In the genomic region with DNA sequence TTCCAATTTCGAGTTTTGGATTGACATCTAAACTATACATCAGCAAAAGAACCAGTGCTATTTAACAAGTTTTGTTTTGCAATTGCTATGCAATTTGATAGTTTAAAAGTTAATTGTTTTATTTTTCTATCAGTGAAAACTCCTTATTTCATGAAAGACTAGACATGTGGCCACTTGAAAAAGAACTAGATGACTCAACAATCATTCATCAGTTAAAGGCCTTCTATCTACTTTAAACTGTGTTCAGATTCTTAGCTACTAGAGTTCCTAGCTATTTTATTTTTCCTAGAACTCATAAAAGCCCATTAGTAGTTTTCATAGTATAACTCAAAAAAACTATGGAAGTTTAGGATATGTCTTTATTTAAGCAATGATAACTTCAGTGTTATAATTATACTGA, we compare ENCODE assay signal across 26 cellular contexts.
DNase-seq lines count a peak whose midpoint lies in the region; ATAC-seq and TF ChIP-seq lines count a peak whose summit lies in the region.
"Had no signal": no experiment of that assay in that cellular context is flagged by ENCODE, and none has a peak within 500 bp of the region (broad histone marks: within the 10 kb centered on the region; RNA-seq: fewer than 3 reads in every experiment).

No MANE protein-coding gene starts in this region.

- H3K9ac ChIP-seq in mesenchymal stem cell (ENCODE audit: low read length) = no peak overlapping the region
- H3K9ac ChIP-seq: BLaER1 treated with 17β-estradiol and CSF1 and Interleukin-3, amounts not matched to agents 10 nM and 100 nM had no signal

- H3K27me3 ChIP-seq in RWPE2 (ENCODE audit: insufficient read depth, poor library complexity, severe bottlenecking) (no peaks in the 10 kb centered on the region), mesenchymal stem cell (ENCODE audit: control insufficient read depth in 1 of 2, insufficient read depth in 1 of 2, low read length in 2 of 2) (no peaks in the 10 kb centered on the region), gastroesophageal sphincter (no peaks in the 10 kb centered on the region)
- H3K27me3 ChIP-seq: BLaER1 treated with 17β-estradiol and CSF1 and Interleukin-3, amounts not matched to agents 10 nM and 100 nM; heart left ventricle; upper lobe of left lung had no signal

- H2BK12ac ChIP-seq in mesenchymal stem cell (ENCODE audit: low read length in 2 of 2) = no peak overlapping the region

- H3K36me3 ChIP-seq in RWPE2 (ENCODE audit: low read depth) (no peaks in the 10 kb centered on the region), mesenchymal stem cell (ENCODE audit: control insufficient read depth in 1 of 2, insufficient read depth in 2 of 2, low read depth in 1 of 2, low read length in 2 of 2) (no peaks in the 10 kb centered on the region), gastroesophageal sphincter (no peaks in the 10 kb centered on the region)
- H3K36me3 ChIP-seq: BLaER1 treated with 17β-estradiol and CSF1 and Interleukin-3, amounts not matched to agents 10 nM and 100 nM; heart left ventricle; upper lobe of left lung had no signal

- no peak overlapping the region for H2AFZ ChIP-seq in mesenchymal stem cell (ENCODE audit: low read depth, low read length)

- H3K27ac ChIP-seq in RWPE2 (ENCODE audit: poor library complexity, severe bottlenecking) (peak overlapping the region; percentile 86), mesenchymal stem cell (ENCODE audit: low read length, poor library complexity, severe bottlenecking) (no peak overlapping the region), gastroesophageal sphincter (no peak overlapping the region)
- H3K27ac ChIP-seq: BLaER1 treated with 17β-estradiol and CSF1 and Interleukin-3, amounts not matched to agents 10 nM and 100 nM; heart left ventricle; upper lobe of left lung had no signal

- peak; percentile 22 for DNase-seq in HPDE6-E6E7 (ENCODE audit: extremely low spot score)
- no peak for DNase-seq in RWPE2 (ENCODE audit: low spot score)
- DNase-seq in mesenchymal stem cell = peak; percentile 28
- DNase-seq in naive thymus-derived CD8-positive, alpha-beta T cell = no peak
- DNase-seq: activated naive CD4-positive, alpha-beta T cell treated with Interleukin-2 at 50 U/mL for 16 hours; activated T-cell treated with anti-CD3 and anti-CD28 coated beads, Interleukin-2, amount 50 U/mL, for 48 hours; DMS153; foreskin fibroblast; H9; heart left ventricle; NCI-H1048; NCI-H1694; NCI-H446 treated with DMSO at 0.1 percent for 48 hours; NCI-H82; retina; stimulated activated naive B cell treated with anti-CD40 and anti-IgM and Interleukin-4, amounts not matched to agents 10 μg/mL and 1 μg/mL and 100 μg/mL, for 72 hours; upper lobe of left lung had no signal

- H3K4ac ChIP-seq in mesenchymal stem cell (ENCODE audit: low read depth in 1 of 2, low read length in 2 of 2) = no peak overlapping the region

- H3K27me3 Mint-ChIP-seq in naive thymus-derived CD8-positive, alpha-beta T cell = peaks cover 13 to 50% (median 19%) of the 10 kb centered on the region in 5 donors

- peaks cover 52% of the 10 kb centered on the region for H3K4me1 ChIP-seq in RWPE2 (ENCODE audit: insufficient read depth, poor library complexity, severe bottlenecking)
- H3K4me1 ChIP-seq in mesenchymal stem cell (ENCODE audit: control insufficient read depth, insufficient read depth, low read depth, low read length) = no peaks in the 10 kb centered on the region
- no peaks in the 10 kb centered on the region for H3K4me1 ChIP-seq in gastroesophageal sphincter
- H3K4me1 ChIP-seq: heart left ventricle, upper lobe of left lung had no signal

- no peak overlapping the region for H2AK5ac ChIP-seq in mesenchymal stem cell (ENCODE audit: low read length, severe bottlenecking)

- TF ChIP-seq CTCF in RWPE2 (IDR thresholded peaks at IDR 0.05; ENCODE audit: poor library complexity, severe bottlenecking) = no peak
- TF ChIP-seq CTCF in gastroesophageal sphincter (IDR thresholded peaks at IDR 0.05) = no peak

- H3K18ac ChIP-seq in mesenchymal stem cell (ENCODE audit: low read depth in 1 of 2, low read length in 2 of 2) = no peak overlapping the region

- no peak for TF ChIP-seq POLR2A in gastroesophageal sphincter (IDR thresholded peaks at IDR 0.05)

- H3K27ac Mint-ChIP-seq in naive thymus-derived CD8-positive, alpha-beta T cell = no peak overlapping the region
- H3K27ac Mint-ChIP-seq: H9; nephron; stimulated activated naive B cell treated with anti-CD40 and anti-IgM and Interleukin-4, amounts not matched to agents 10 μg/mL and 1 μg/mL and 100 μg/mL, for 72 hours; T-helper 1 cell treated with Interleukin-12 subunit alpha and Interleukin-12 subunit beta and Interleukin-4 antibody, amounts not matched to agents 30 μg/mL and 1 μg/mL, for 36 hours had no signal

- no peak overlapping the region for H2BK120ac ChIP-seq in mesenchymal stem cell (ENCODE audit: low read depth, low read length)

- no peak overlapping the region for H3K4me3 ChIP-seq in RWPE2 (ENCODE audit: severe bottlenecking)
- no peak overlapping the region for H3K4me3 ChIP-seq in mesenchymal stem cell (ENCODE audit: insufficient read depth in 1 of 2, low read depth in 1 of 2, low read length in 2 of 2)
- no peak overlapping the region for H3K4me3 ChIP-seq in gastroesophageal sphincter
- H3K4me3 ChIP-seq: BLaER1 treated with 17β-estradiol and CSF1 and Interleukin-3, amounts not matched to agents 10 nM and 100 nM; heart left ventricle; upper lobe of left lung had no signal

- no peaks in the 10 kb centered on the region for H3K9me3 ChIP-seq in RWPE2 (ENCODE audit: severe bottlenecking)
- H3K9me3 ChIP-seq in mesenchymal stem cell (ENCODE audit: control insufficient read depth, low read length) = no peaks in the 10 kb centered on the region
- no peaks in the 10 kb centered on the region for H3K9me3 ChIP-seq in gastroesophageal sphincter
- H3K9me3 ChIP-seq: heart left ventricle, upper lobe of left lung had no signal

- no peak overlapping the region for H4K8ac ChIP-seq in mesenchymal stem cell (ENCODE audit: low read length)

- H3K14ac ChIP-seq in mesenchymal stem cell (ENCODE audit: low read length in 2 of 2) = no peak overlapping the region

- H2BK5ac ChIP-seq in mesenchymal stem cell (ENCODE audit: low read depth, low read length, poor library complexity, severe bottlenecking) = no peak overlapping the region

- no peak overlapping the region for H3K23ac ChIP-seq in mesenchymal stem cell (ENCODE audit: low read length in 2 of 2)

- H3K4me1 Mint-ChIP-seq in naive thymus-derived CD8-positive, alpha-beta T cell = no peaks in the 10 kb centered on the region

- no peak overlapping the region for H3K4me2 ChIP-seq in mesenchymal stem cell (ENCODE audit: low read length, poor library complexity, severe bottlenecking)
- H3K4me2 ChIP-seq: BLaER1 treated with 17β-estradiol and CSF1 and Interleukin-3, amounts not matched to agents 10 nM and 100 nM had no signal

- no peak overlapping the region for H4K91ac ChIP-seq in mesenchymal stem cell (ENCODE audit: low read length)

- WGBS in mesenchymal stem cell = no CpG with 5 or more reads among the region's 1 CpG
- WGBS in gastroesophageal sphincter (ENCODE audit: low coverage in 1 of 2), 2 donors = 57 to 75% methylated on average over 1 of the region's 1 CpG

- H3K9me3 Mint-ChIP-seq in naive thymus-derived CD8-positive, alpha-beta T cell = peaks cover 0 to 3% (median 0%) of the 10 kb centered on the region in 9 donors
- H3K9me3 Mint-ChIP-seq: H9, nephron had no signal

- no peaks in the 10 kb centered on the region for H3K79me1 ChIP-seq in mesenchymal stem cell (replicated peaks; ENCODE audit: low read length, poor library complexity, severe bottlenecking)

- no peak for TF ChIP-seq EP300 in gastroesophageal sphincter (IDR thresholded peaks at IDR 0.05)

- no peak overlapping the region for H3K4me3 Mint-ChIP-seq in naive thymus-derived CD8-positive, alpha-beta T cell
- H3K4me3 Mint-ChIP-seq: H9; nephron; stimulated activated naive B cell treated with anti-CD40 and anti-IgM and Interleukin-4, amounts not matched to agents 10 μg/mL and 1 μg/mL and 100 μg/mL, for 72 hours; T-helper 1 cell treated with Interleukin-12 subunit alpha and Interleukin-12 subunit beta and Interleukin-4 antibody, amounts not matched to agents 30 μg/mL and 1 μg/mL, for 36 hours had no signal

- ATAC-seq in RWPE2 (ENCODE audit: low read depth) (peak; percentile 66), esophagus mucosa (peak; percentile 32), GM18858 (IDR thresholded peaks at IDR 0.05; ENCODE audit: unreplicated experiment) (no peak), gastroesophageal sphincter (no peak), HG02981 (IDR thresholded peaks at IDR 0.05; ENCODE audit: unreplicated experiment) (no peak)
- no peak for ATAC-seq in naive thymus-derived CD8-positive, alpha-beta T cell
- ATAC-seq: heart left ventricle; Right ventricle myocardium inferior; SK-N-SH treated with all-trans-retinoic acid at 6 μM for 48 hours; stimulated activated naive B cell treated with anti-CD40 and anti-IgM and Interleukin-4, amounts not matched to agents 10 μg/mL and 1 μg/mL and 100 μg/mL, for 72 hours had no signal

- H3K36me3 Mint-ChIP-seq in naive thymus-derived CD8-positive, alpha-beta T cell = no peaks in the 10 kb centered on the region

- POLR2A ChIA-PET in naive thymus-derived CD8-positive, alpha-beta T cell (lab: Charles Lee) = no interaction called here

- no peak overlapping the region for H2BK15ac ChIP-seq in mesenchymal stem cell (ENCODE audit: low read depth, poor library complexity, severe bottlenecking)

Comparison
In these comparisons a context has a peak if more than half of its experiments do, and no peak if none do; other contexts are left out.
1. DNase-seq: peak in HPDE6-E6E7 (single experiment) and mesenchymal stem cell (single experiment); none in RWPE2 (single experiment) and naive thymus-derived CD8-positive, alpha-beta T cell (0 of 10).
2. ATAC-seq: peak in RWPE2 (single experiment) and esophagus mucosa (single experiment); none in GM18858 (single experiment), gastroesophageal sphincter (single experiment), HG02981 (single experiment) and naive thymus-derived CD8-positive, alpha-beta T cell (0 of 2).